28 cellular contexts compared by ENCODE assay signal in the genomic region with DNA sequence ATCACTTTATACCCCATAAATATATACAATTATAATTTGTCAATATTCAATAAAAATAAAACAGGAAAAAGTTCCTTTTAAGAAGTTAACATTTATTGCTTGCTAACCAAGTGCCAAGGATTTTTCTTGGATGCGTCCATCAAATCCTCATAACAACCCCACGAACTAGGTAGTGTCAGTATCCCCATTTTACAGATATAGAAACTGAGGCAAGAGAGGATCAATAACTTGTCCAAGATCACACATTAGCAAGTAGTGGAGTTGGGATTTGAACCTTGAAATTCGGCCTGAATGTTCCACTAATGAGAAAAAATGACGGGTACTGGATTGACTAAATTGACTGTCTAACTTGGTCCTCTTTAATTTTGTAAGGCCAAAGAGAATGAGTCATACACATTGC.
"Had no signal": no experiment of that assay in that cellular context is flagged by ENCODE, and none has a peak within 500 bp of the region (broad histone marks: within the 10 kb centered on the region; RNA-seq: fewer than 3 reads in every experiment).

No MANE protein-coding gene starts in this region.

- H3K4me1 Mint-ChIP-seq: stimulated activated effector memory CD8-positive, alpha-beta T cell treated with anti-CD3 and anti-CD28 coated beads, Interleukin-12 subunit alpha, Interleukin-12 subunit beta, amount 100 ng/mL, for 72 hours; stimulated activated memory B cell treated with anti-CD40 and anti-IgM and Interleukin-4, amounts not matched to agents 10 μg/mL and 1 μg/mL and 100 μg/mL, for 72 hours; stimulated activated naive CD8-positive, alpha-beta T cell treated with anti-CD3 and anti-CD28 coated beads, Interleukin-15, amount 100 ng/mL, for 72 hours had no signal

- H3K9me3 ChIP-seq: stomach, suprapubic skin, testis, thoracic aorta, thyroid gland, tibial artery, tibial nerve, transverse colon, upper lobe of left lung, upper lobe of right lung, uterus, vagina had no signal

- H3K4me3 Mint-ChIP-seq: stimulated activated effector memory CD8-positive, alpha-beta T cell treated with anti-CD3 and anti-CD28 coated beads, Interleukin-12 subunit alpha, Interleukin-12 subunit beta, amount 100 ng/mL, for 72 hours; stimulated activated memory B cell treated with anti-CD40 and anti-IgM and Interleukin-4, amounts not matched to agents 10 μg/mL and 1 μg/mL and 100 μg/mL, for 72 hours; stimulated activated naive CD8-positive, alpha-beta T cell treated with anti-CD3 and anti-CD28 coated beads, Interleukin-15, amount 100 ng/mL, for 72 hours; stimulated activated naive CD8-positive, alpha-beta T cell treated with anti-CD3 and anti-CD28 coated beads, Interleukin-15, Interleukin-2, amounts not matched to agents 100 ng/mL and 50 ng/mL, for 24 hours; type B pancreatic cell had no signal

- H3K27me3 ChIP-seq: stomach, suprapubic skin, testis, thyroid gland, tibial artery, tibial nerve, transverse colon, upper lobe of left lung, upper lobe of right lung, uterus, vagina had no signal

- H3K9me3 Mint-ChIP-seq: stimulated activated effector memory CD8-positive, alpha-beta T cell treated with anti-CD3 and anti-CD28 coated beads, Interleukin-12 subunit alpha, Interleukin-12 subunit beta, amount 100 ng/mL, for 72 hours; stimulated activated memory B cell treated with anti-CD40 and anti-IgM and Interleukin-4, amounts not matched to agents 10 μg/mL and 1 μg/mL and 100 μg/mL, for 72 hours; stimulated activated naive CD8-positive, alpha-beta T cell treated with anti-CD3 and anti-CD28 coated beads, Interleukin-15, amount 100 ng/mL, for 72 hours; stimulated activated naive CD8-positive, alpha-beta T cell treated with anti-CD3 and anti-CD28 coated beads, Interleukin-15, Interleukin-2, amounts not matched to agents 100 ng/mL and 50 ng/mL, for 24 hours; type B pancreatic cell had no signal

- H3K4me3 ChIP-seq: stomach, suprapubic skin, testis, thoracic aorta, thyroid gland, tibial artery, tibial nerve, transverse colon, upper lobe of left lung, upper lobe of right lung, uterus, vagina had no signal

- H3K36me3 ChIP-seq: stomach, suprapubic skin, thoracic aorta, thyroid gland, tibial artery, tibial nerve, transverse colon, upper lobe of left lung, upper lobe of right lung, uterus, vagina had no signal

- FAIRE-seq: urothelium cell line had no signal

- H3K36me3 Mint-ChIP-seq: stimulated activated effector memory CD8-positive, alpha-beta T cell treated with anti-CD3 and anti-CD28 coated beads, Interleukin-12 subunit alpha, Interleukin-12 subunit beta, amount 100 ng/mL, for 72 hours; stimulated activated memory B cell treated with anti-CD40 and anti-IgM and Interleukin-4, amounts not matched to agents 10 μg/mL and 1 μg/mL and 100 μg/mL, for 72 hours; type B pancreatic cell had no signal

- H3K27ac ChIP-seq: stomach, suprapubic skin, testis, thoracic aorta, thyroid gland, tibial artery, tibial nerve, transverse colon, upper lobe of left lung, upper lobe of right lung, uterus, vagina had no signal

- H3K27me3 Mint-ChIP-seq: stimulated activated naive CD8-positive, alpha-beta T cell treated with anti-CD3 and anti-CD28 coated beads, Interleukin-15, amount 100 ng/mL, for 72 hours; type B pancreatic cell had no signal

- H3K27ac Mint-ChIP-seq: stimulated activated effector memory CD8-positive, alpha-beta T cell treated with anti-CD3 and anti-CD28 coated beads, Interleukin-12 subunit alpha, Interleukin-12 subunit beta, amount 100 ng/mL, for 72 hours; stimulated activated memory B cell treated with anti-CD40 and anti-IgM and Interleukin-4, amounts not matched to agents 10 μg/mL and 1 μg/mL and 100 μg/mL, for 72 hours; stimulated activated naive CD8-positive, alpha-beta T cell treated with anti-CD3 and anti-CD28 coated beads, Interleukin-15, amount 100 ng/mL, for 72 hours; stimulated activated naive CD8-positive, alpha-beta T cell treated with anti-CD3 and anti-CD28 coated beads, Interleukin-15, Interleukin-2, amounts not matched to agents 100 ng/mL and 50 ng/mL, for 24 hours; type B pancreatic cell had no signal

- H3K4me1 ChIP-seq: suprapubic skin, testis, thyroid gland, tibial artery, transverse colon, upper lobe of left lung, upper lobe of right lung, uterus, vagina had no signal

- ATAC-seq: stimulated activated effector memory CD8-positive, alpha-beta T cell treated with anti-CD3 and anti-CD28 coated beads, Interleukin-12 subunit alpha, Interleukin-12 subunit beta, amount 100 ng/mL, for 72 hours; stimulated activated memory B cell treated with anti-CD40 and anti-IgM and Interleukin-4, amounts not matched to agents 10 μg/mL and 1 μg/mL and 100 μg/mL, for 72 hours; stimulated activated naive CD8-positive, alpha-beta T cell treated with anti-CD3 and anti-CD28 coated beads, Interleukin-15, amount 100 ng/mL, for 72 hours; stimulated activated naive CD8-positive, alpha-beta T cell treated with anti-CD3 and anti-CD28 coated beads, Interleukin-15, Interleukin-2, amounts not matched to agents 100 U/mL and 50 U/mL, for 24 hours; upper lobe of right lung had no signal

- DNase-seq: stimulated activated CD4-positive, alpha-beta T cell treated with anti-CD3 and anti-CD28 coated beads, Interleukin-2, amount 100 ng/mL, for 48 hours; stimulated activated CD4-positive, alpha-beta T cell treated with anti-CD3 and anti-CD28 coated beads, Interleukin-4, amount 100 ng/mL, for 1 hour; stimulated activated CD4-positive, alpha-beta T cell treated with anti-CD3 and anti-CD28 coated beads, Interleukin-4, amount 100 ng/mL, for 24 hours; stimulated activated CD4-positive, alpha-beta T cell treated with anti-CD3 and anti-CD28 coated beads, Interleukin-4, amount 100 ng/mL, for 4 hours; stimulated activated CD8-positive, alpha-beta memory T cell treated with anti-CD3 and anti-CD28 coated beads, Interleukin-4, amount 100 ng/mL, for 48 hours; stimulated activated naive CD4-positive, alpha-beta T cell; stimulated activated naive CD4-positive, alpha-beta T cell treated with Interleukin-2 at 50 U/mL for 16 hours; stimulated activated naive CD8-positive, alpha-beta T cell treated with anti-CD3 and anti-CD28 coated beads, Interleukin-15, amount 100 ng/mL, for 72 hours; stimulated activated naive CD8-positive, alpha-beta T cell treated with anti-CD3 and anti-CD28 coated beads, Interleukin-15, Interleukin-2, amounts not matched to agents 100 U/mL and 50 U/mL, for 24 hours; stomach; substantia nigra; testis; thyroid gland; tibial artery; transverse colon; trophoblast cell; upper lobe of left lung; upper lobe of right lung; uterus had no signal
